ENCODE assay signal across 8 cellular contexts in the genomic region with DNA sequence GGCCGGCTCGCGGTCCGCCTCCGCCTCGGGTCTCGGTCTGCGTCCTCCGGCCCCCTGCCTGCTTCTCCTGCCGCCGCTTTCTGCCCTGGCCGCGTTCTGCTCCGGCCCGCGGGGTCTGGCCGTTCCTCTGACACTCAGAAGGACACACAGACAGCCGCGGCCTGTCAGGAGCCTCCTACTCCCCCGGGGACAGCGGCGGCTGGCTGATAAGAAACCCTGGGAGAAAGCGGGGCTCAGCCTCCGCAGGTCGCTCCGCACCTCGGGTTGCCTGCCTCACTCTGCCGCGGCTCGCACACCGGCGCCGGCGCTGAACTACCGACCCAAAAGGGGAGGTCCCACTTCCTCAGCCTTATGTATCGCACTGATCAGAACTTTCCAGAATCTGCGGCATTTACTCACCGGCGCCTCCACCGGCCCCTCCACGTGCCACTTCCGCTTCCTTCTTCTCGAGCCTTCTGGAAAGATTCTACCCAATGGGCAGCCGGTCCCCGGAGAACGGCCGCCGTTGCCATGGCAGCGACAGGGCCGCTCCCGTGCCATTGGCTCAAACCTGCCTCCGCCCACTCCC. TPM values are rescaled to one million over a fixed set of nuclear protein-coding genes. Genes with fewer than 3 reads are reported as not detected.
DNase-seq lines count a peak whose midpoint lies in the region; ATAC-seq and TF ChIP-seq lines count a peak whose summit lies in the region.

A gene (minus strand): TSS at position 322 of the 568 bp plus-strand sequence. CDS start 322 bp downstream, outside the sequence.

- H3K9me3 ChIP-seq in left ventricle myocardium inferior (replicated peaks): no peaks in the 10 kb centered on the region

- peak within 1 kb of the TSS; percentile 99 for H3K27ac Mint-ChIP-seq in progenitor cell of endocrine pancreas

- H3K27me3 Mint-ChIP-seq in progenitor cell of endocrine pancreas: peaks cover 8% of the 10 kb centered on the region

- peak within 1 kb of the TSS; percentile 88 for H3K4me3 Mint-ChIP-seq in progenitor cell of endocrine pancreas (ENCODE audit: low read depth)

- no peaks in the 10 kb centered on the region for H3K9me3 Mint-ChIP-seq in progenitor cell of endocrine pancreas (ENCODE audit: low read depth)

- H3K4me1 ChIP-seq in left ventricle myocardium inferior: peaks cover 44% of the 10 kb centered on the region

- peak; percentile 86 for ATAC-seq in HG02759 (IDR thresholded peaks at IDR 0.05; ENCODE audit: unreplicated experiment)

- intact Hi-C loops in left ventricle myocardium inferior (cut with micrococcal nuclease): no loop called here

- H3K36me3 Mint-ChIP-seq in progenitor cell of endocrine pancreas (ENCODE audit: insufficient read depth): peaks cover 4% of the 10 kb centered on the region

- peaks cover 18% of the 10 kb centered on the region for H3K4me1 Mint-ChIP-seq in progenitor cell of endocrine pancreas (ENCODE audit: low read depth)

- H3K4me3 ChIP-seq in GM12875 (ENCODE audit: low read depth, low read length) (peak within 1 kb of the TSS; percentile 94), left ventricle myocardium inferior (peak within 1 kb of the TSS; percentile 86)

- no peaks in the 10 kb centered on the region for H3K27me3 ChIP-seq in left ventricle myocardium inferior (ENCODE audit: low read depth)

- TF ChIP-seq CTCF in GM12875 (IDR thresholded peaks at IDR 0.05; ENCODE audit: borderline replicate concordance, insufficient read depth, low read depth, low read length) (0 out of 2 replicates have a peak, but pooled peaks have one; percentile 31), left ventricle myocardium inferior (IDR thresholded peaks at IDR 0.05; ENCODE audit: borderline replicate concordance) (peak; percentile 28), progenitor cell of endocrine pancreas (IDR thresholded peaks at IDR 0.05; ENCODE audit: unreplicated experiment) (peak; percentile 37)

- DNase-seq in NCI-H1417 (lab: John Stamatoyannopoulos, UW): peak; percentile 90 to 98 (median 95)
- peak; percentile 92 to 98 for DNase-seq in SW 1271 (lab: John Stamatoyannopoulos, UW)
- DNase-seq in amniotic stem cell (lab: John Stamatoyannopoulos, UW): peak; percentile 95
- peak; percentile 99 for DNase-seq in left ventricle myocardium inferior
- peak; percentile 94 for DNase-seq in progenitor cell of endocrine pancreas (ENCODE audit: low spot score, unreplicated experiment)
- peak; percentile 99 for DNase-seq in ureter (ENCODE audit: low spot score)

- H3K27ac ChIP-seq in left ventricle myocardium inferior (replicated peaks): peak within 1 kb of the TSS; percentile 89

- H3K36me3 ChIP-seq in left ventricle myocardium inferior: peaks cover 22% of the 10 kb centered on the region

RNA-seq across cellular contexts. Expression of the gene that starts here (rescaled TPM):
- total RNA-seq in left ventricle myocardium inferior: 78.8 TPM
- 121 and 122 TPM in 2 replicates for total RNA-seq in progenitor cell of endocrine pancreas
- 80.3 TPM for total RNA-seq in ureter

Comparison
In these comparisons a context has a peak if more than half of its experiments do, and no peak if none do; other contexts are left out.
1. Peak in every context shown above with its lines: DNase-seq, ATAC-seq, H3K4me3 ChIP-seq and H3K27ac ChIP-seq.